ENCODE assay signal across 34 cellular contexts in the genomic region with DNA sequence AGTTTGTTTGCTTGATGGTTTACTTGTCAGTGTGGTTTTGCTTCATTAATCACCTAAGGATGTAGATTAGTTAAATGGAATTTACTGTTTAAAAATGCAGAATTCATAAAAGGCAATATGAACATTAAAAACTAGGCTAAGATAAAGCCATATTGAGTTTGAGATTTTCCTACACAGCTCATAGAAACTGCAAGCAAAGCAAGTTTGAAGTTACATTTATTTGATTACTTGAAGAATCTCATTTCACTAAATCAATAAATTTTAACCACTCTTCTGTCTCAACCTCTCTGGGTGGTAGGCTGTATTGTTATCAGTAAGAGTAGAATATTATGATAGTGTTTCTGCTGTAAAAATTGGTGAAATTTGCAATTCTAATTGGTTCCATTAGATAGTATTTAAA.
A peak's percentile ranks its signal among the peaks of the same experiment; 100 is the strongest.
DNase-seq lines count a peak whose midpoint lies in the region; ATAC-seq, FAIRE-seq and TF ChIP-seq lines count a peak whose summit lies in the region.
"Had no signal": no experiment of that assay in that cellular context is flagged by ENCODE, and none has a peak within 500 bp of the region (broad histone marks: within the 10 kb centered on the region; RNA-seq: fewer than 3 reads in every experiment).

No MANE protein-coding gene starts in this region.

- H3K4me2 ChIP-seq in HepG2 (ENCODE audit: low read depth, low read length), result no peak overlapping the region
- no peak overlapping the region for H3K4me2 ChIP-seq in IMR-90 (ENCODE audit: low read depth, low read length)
- H3K4me2 ChIP-seq: A549; BLaER1; BLaER1 treated with 17β-estradiol and CSF1 and Interleukin-3, amounts not matched to agents 10 nM and 100 nM had no signal

- TF ChIP-seq POLR2A in HepG2 (IDR thresholded peaks at IDR 0.05; ENCODE audit: insufficient read depth in 1 of 2, low read depth in 2 of 2, low read length in 2 of 2) (no peak), right lobe of liver (IDR thresholded peaks at IDR 0.05) (no peak), IMR-90 (IDR thresholded peaks at IDR 0.05; ENCODE audit: low read depth, low read length) (no peak)

- H3K79me1 ChIP-seq in IMR-90 (ENCODE audit: low read depth in 1 of 2, low read length in 2 of 2), result no peaks in the 10 kb centered on the region

- in situ Hi-C loops in HepG2 (cut with HindIII; ENCODE audit: extremely low pct_ligation_motif_present, low pct_unique_long_range_greater_than_20kb), result no loop called here
- in situ Hi-C loops in IMR-90 (cut with MboI; ENCODE audit: low sequenced_read_pairs), result no loop called here

- no peak overlapping the region for H4K5ac ChIP-seq in IMR-90 (ENCODE audit: low read depth, low read length)

- TF ChIP-seq RAD21 in HepG2 (CRISPR knock-in tag; IDR thresholded peaks at IDR 0.05) (no peak), IMR-90 (IDR thresholded peaks at IDR 0.05; ENCODE audit: low read length) (no peak)

- no peak overlapping the region for H3K18ac ChIP-seq in IMR-90 (ENCODE audit: low read depth, low read length)

- no peak for FAIRE-seq in HepG2 (lab: Jason Lieb, UNC)
- FAIRE-seq: A549, D721Med had no signal

- H3K9ac ChIP-seq in HepG2 (ENCODE audit: insufficient read depth, low read depth, low read length) (no peak overlapping the region), IMR-90 (ENCODE audit: low read depth, low read length) (no peak overlapping the region)
- H3K9ac ChIP-seq: BLaER1; BLaER1 treated with 17β-estradiol and CSF1 and Interleukin-3, amounts not matched to agents 10 nM and 100 nM had no signal

- DNase-seq in HepG2 (ENCODE audit: low spot score) (no peak), right lobe of liver (no peak), IMR-90 (no peak), NCI-H526 (lab: John Stamatoyannopoulos, UW) (peak; percentile 77 to 82), NCI-H526 treated with DMSO at 0.1 percent for 48 hours (lab: John Stamatoyannopoulos, UW) (peak; percentile 88), SK-N-DZ (ENCODE audit: low spot score) (no peak)
- DNase-seq: 8988T; ACHN; AML-193; BE2C; C1 segment of cervical spinal cord; Caco-2; Calu3; CD4-positive, alpha-beta memory T cell; CD4-positive, alpha-beta T cell; CD4-positive, CD25-positive, alpha-beta regulatory T cell; CD8-positive, alpha-beta memory T cell; CD8-positive, alpha-beta T cell; COR-L47; DMS 273 treated with DMSO at 0.1 percent for 48 hours; DMS153; DMS53; DMS79; DMS79 treated with DMSO at 0.1 percent for 48 hours; DND-41; EL had no signal

- TF ChIP-seq CTCF in HepG2 (CRISPR knock-in tag; IDR thresholded peaks at IDR 0.05) (no peak), right lobe of liver (IDR thresholded peaks at IDR 0.05) (no peak), IMR-90 (conservative IDR thresholded peaks at IDR 0.05; ENCODE audit: low read depth, low read length) (no peak)

- H3K9me1 ChIP-seq in IMR-90 (ENCODE audit: insufficient read depth, low read length), result no peaks in the 10 kb centered on the region

- H3K9me3 ChIP-seq in HepG2 (ENCODE audit: low read length), result peaks cover 5% of the 10 kb centered on the region; the same call in 1 of the 2 replicates
- H3K9me3 ChIP-seq in right lobe of liver, result no peaks in the 10 kb centered on the region
- H3K9me3 ChIP-seq in IMR-90 (ENCODE audit: control insufficient read depth, insufficient read depth, low read length), result peaks cover 2% of the 10 kb centered on the region; the same call in 1 of the 2 replicates
- H3K9me3 ChIP-seq: A549; BE2C; BLaER1; BLaER1 treated with 17β-estradiol and CSF1 and Interleukin-3, amounts not matched to agents 10 nM and 100 nM; Caco-2 had no signal

- no peak overlapping the region for H4K8ac ChIP-seq in IMR-90 (ENCODE audit: low read depth in 2 of 2, low read length in 2 of 2)

- H3K4me3 ChIP-seq in HepG2 (replicated peaks in 1 of 3; ENCODE audit: insufficient read depth in 1 of 3, low read depth in 2 of 3, low read length in 3 of 3), result no peak overlapping the region
- no peak overlapping the region for H3K4me3 ChIP-seq in right lobe of liver
- H3K4me3 ChIP-seq in IMR-90 (ENCODE audit: insufficient read depth, low read depth, low read length), result no peak overlapping the region
- H3K4me3 ChIP-seq: A549; BLaER1; BLaER1 treated with 17β-estradiol and CSF1 and Interleukin-3, amounts not matched to agents 10 nM and 100 nM had no signal

- H3K4ac ChIP-seq in IMR-90 (ENCODE audit: low read depth, low read length), result no peak overlapping the region

- intact Hi-C loops in HepG2 (cut with micrococcal nuclease; ENCODE audit: unreplicated experiment), result no loop called here
- intact Hi-C loops in right lobe of liver (cut with DNase I), result no loop called here
- intact Hi-C loops in IMR-90 (cut with micrococcal nuclease), result no loop called here

- H4K91ac ChIP-seq in IMR-90 (ENCODE audit: insufficient read depth, low read depth, low read length), result no peak overlapping the region

- ATAC-seq in HepG2, result no peak
- no peak for ATAC-seq in right lobe of liver
- ATAC-seq in IMR-90 (ENCODE audit: low read depth), result no peak
- no peak for ATAC-seq in GM21529 (IDR thresholded peaks at IDR 0.05; ENCODE audit: unreplicated experiment)
- ATAC-seq in GM21381 (IDR thresholded peaks at IDR 0.05; ENCODE audit: unreplicated experiment), result no peak
- ATAC-seq: A549; CD8-positive, alpha-beta T cell had no signal

- TF ChIP-seq EP300 in HepG2 (IDR thresholded peaks at IDR 0.05; ENCODE audit: low read depth in 2 of 2, low read length in 2 of 2) (no peak), HepG2 (CRISPR knock-in tag; IDR thresholded peaks at IDR 0.05; ENCODE audit: borderline replicate concordance) (no peak)

- dilution Hi-C loops in IMR-90 (cut with HindIII; ENCODE audit: low sequenced_read_pairs, unreplicated experiment), result no loop called here

- no peak overlapping the region for H2BK120ac ChIP-seq in IMR-90 (ENCODE audit: low read depth, low read length)

- H2BK20ac ChIP-seq in IMR-90 (ENCODE audit: low read depth, low read length), result no peak overlapping the region

- H3K23ac ChIP-seq in IMR-90 (ENCODE audit: low read depth, low read length), result no peak overlapping the region

- H3K56ac ChIP-seq in IMR-90 (ENCODE audit: extremely low read depth, insufficient read depth, low read length), result no peak overlapping the region

- CTCF ChIA-PET in HepG2 (lab: Yijun Ruan, JAX; ENCODE audit: low intra/inter-chr PET ratio, low total read pairs), result no interaction called here
- CTCF ChIA-PET in IMR-90 (lab: Yijun Ruan, JAX), result no interaction called here

- no peaks in the 10 kb centered on the region for H3K36me3 ChIP-seq in HepG2 (replicated peaks in 1 of 2; ENCODE audit: control insufficient read depth in 1 of 2, insufficient read depth in 2 of 2, low read length in 2 of 2)
- no peaks in the 10 kb centered on the region for H3K36me3 ChIP-seq in right lobe of liver
- H3K36me3 ChIP-seq in IMR-90 (ENCODE audit: control insufficient read depth, insufficient read depth, low read length), result no peaks in the 10 kb centered on the region
- H3K36me3 ChIP-seq: BE2C; BLaER1; BLaER1 treated with 17β-estradiol and CSF1 and Interleukin-3, amounts not matched to agents 10 nM and 100 nM had no signal

- no peak overlapping the region for H3K27ac ChIP-seq in HepG2 (ENCODE audit: extremely low read length, insufficient read depth, low read length)
- no peak overlapping the region for H3K27ac ChIP-seq in right lobe of liver
- no peak overlapping the region for H3K27ac ChIP-seq in IMR-90 (ENCODE audit: insufficient read depth, low read length)
- H3K27ac ChIP-seq: 22Rv1; A549; BLaER1; BLaER1 treated with 17β-estradiol and CSF1 and Interleukin-3, amounts not matched to agents 10 nM and 100 nM; C4-2B had no signal

- H3K4me1 ChIP-seq in HepG2 (ENCODE audit: insufficient read depth, low read length) (no peaks in the 10 kb centered on the region), right lobe of liver (no peaks in the 10 kb centered on the region), IMR-90 (ENCODE audit: control insufficient read depth, insufficient read depth, low read length) (no peaks in the 10 kb centered on the region)
- H3K4me1 ChIP-seq: A549; BE2C; BLaER1; BLaER1 treated with 17β-estradiol and CSF1 and Interleukin-3, amounts not matched to agents 10 nM and 100 nM; Caco-2 had no signal

- H2AK9ac ChIP-seq in IMR-90 (replicated peaks; ENCODE audit: low read depth, low read length, poor library complexity), result no peak overlapping the region

- no peak overlapping the region for H3K14ac ChIP-seq in IMR-90 (replicated peaks; ENCODE audit: low read depth, low read length)

- H4K20me1 ChIP-seq in HepG2 (ENCODE audit: insufficient read depth, low read length) (no peaks in the 10 kb centered on the region), IMR-90 (ENCODE audit: insufficient read depth, low read length) (no peaks in the 10 kb centered on the region)
- H4K20me1 ChIP-seq: BLaER1; BLaER1 treated with 17β-estradiol and CSF1 and Interleukin-3, amounts not matched to agents 10 nM and 100 nM had no signal

- POLR2A ChIA-PET in HepG2 (lab: Yijun Ruan, JAX), result no interaction called here
- POLR2A ChIA-PET in IMR-90 (lab: Charles Lee; ENCODE audit: unreplicated experiment), result no interaction called here

- BruUV-seq in HepG2 (replicated peaks; lab: Mats Ljungman, UMichigan) (no TSS peak), IMR-90 (replicated peaks; lab: Mats Ljungman, UMichigan) (no TSS peak)

- H2BK15ac ChIP-seq in IMR-90 (ENCODE audit: low read depth, low read length), result no peak overlapping the region

- no peaks in the 10 kb centered on the region for H3K79me2 ChIP-seq in HepG2 (ENCODE audit: insufficient read depth, low read length)

- no peak overlapping the region for H2AFZ ChIP-seq in HepG2 (ENCODE audit: low read length)
- no peak overlapping the region for H2AFZ ChIP-seq in IMR-90 (replicated peaks; ENCODE audit: low read length, poor library complexity)

- H2AK5ac ChIP-seq in IMR-90 (ENCODE audit: low read depth, low read length), result no peak overlapping the region

- H2BK5ac ChIP-seq in IMR-90 (ENCODE audit: low read depth, low read length, poor library complexity, severe bottlenecking), result no peak overlapping the region

- H3K27me3 ChIP-seq in HepG2 (ENCODE audit: control insufficient read depth in 1 of 2, insufficient read depth in 2 of 2, low read length in 2 of 2) (no peaks in the 10 kb centered on the region), right lobe of liver (no peaks in the 10 kb centered on the region), IMR-90 (ENCODE audit: control insufficient read depth, insufficient read depth, low read length) (no peaks in the 10 kb centered on the region)
- H3K27me3 ChIP-seq: BE2C; BLaER1; BLaER1 treated with 17β-estradiol and CSF1 and Interleukin-3, amounts not matched to agents 10 nM and 100 nM had no signal

TF ChIP-seq in HepG2, 621 proteins besides CTCF, POLR2A, EP300 and RAD21 (continues in another document):
- TF ChIP-seq MED8 (CRISPR knock-in tag; IDR thresholded peaks at IDR 0.05; ENCODE audit: insufficient replicate concordance), result no peak

TF ChIP-seq in IMR-90, 13 proteins besides CTCF, POLR2A, EP300 and RAD21:
- TF ChIP-seq MAFK (IDR thresholded peaks at IDR 0.05; ENCODE audit: low read depth, low read length), result peak; percentile 53
- TF ChIP-seq MXI1 (IDR thresholded peaks at IDR 0.05; ENCODE audit: borderline replicate concordance, low read depth, low read length), result no peak
- no peak for TF ChIP-seq MAZ (IDR thresholded peaks at IDR 0.05; ENCODE audit: borderline replicate concordance, low read depth, low read length)

Comparison
In these comparisons a context has a peak if more than half of its experiments do, and no peak if none do; other contexts are left out.
1. DNase-seq: peak in NCI-H526 (2 of 2) and NCI-H526 treated with DMSO at 0.1 percent for 48 hours (single experiment); none in HepG2 (single experiment), right lobe of liver (0 of 3), IMR-90 (single experiment) and SK-N-DZ (single experiment).